1 cellular context compared by ENCODE assay signal in genomic region chr15:73737506-73737905, GRCh38.
TF ChIP-seq lines count a peak whose summit lies in the region.

No MANE protein-coding gene starts in this region.

TF ChIP-seq in SK-N-SH treated with all-trans-retinoic acid at 6 μM for 48 hours, 23 proteins besides CTCF, POLR2A, EP300 and RAD21 (continued from another document):
- TF ChIP-seq, protein P1, sequence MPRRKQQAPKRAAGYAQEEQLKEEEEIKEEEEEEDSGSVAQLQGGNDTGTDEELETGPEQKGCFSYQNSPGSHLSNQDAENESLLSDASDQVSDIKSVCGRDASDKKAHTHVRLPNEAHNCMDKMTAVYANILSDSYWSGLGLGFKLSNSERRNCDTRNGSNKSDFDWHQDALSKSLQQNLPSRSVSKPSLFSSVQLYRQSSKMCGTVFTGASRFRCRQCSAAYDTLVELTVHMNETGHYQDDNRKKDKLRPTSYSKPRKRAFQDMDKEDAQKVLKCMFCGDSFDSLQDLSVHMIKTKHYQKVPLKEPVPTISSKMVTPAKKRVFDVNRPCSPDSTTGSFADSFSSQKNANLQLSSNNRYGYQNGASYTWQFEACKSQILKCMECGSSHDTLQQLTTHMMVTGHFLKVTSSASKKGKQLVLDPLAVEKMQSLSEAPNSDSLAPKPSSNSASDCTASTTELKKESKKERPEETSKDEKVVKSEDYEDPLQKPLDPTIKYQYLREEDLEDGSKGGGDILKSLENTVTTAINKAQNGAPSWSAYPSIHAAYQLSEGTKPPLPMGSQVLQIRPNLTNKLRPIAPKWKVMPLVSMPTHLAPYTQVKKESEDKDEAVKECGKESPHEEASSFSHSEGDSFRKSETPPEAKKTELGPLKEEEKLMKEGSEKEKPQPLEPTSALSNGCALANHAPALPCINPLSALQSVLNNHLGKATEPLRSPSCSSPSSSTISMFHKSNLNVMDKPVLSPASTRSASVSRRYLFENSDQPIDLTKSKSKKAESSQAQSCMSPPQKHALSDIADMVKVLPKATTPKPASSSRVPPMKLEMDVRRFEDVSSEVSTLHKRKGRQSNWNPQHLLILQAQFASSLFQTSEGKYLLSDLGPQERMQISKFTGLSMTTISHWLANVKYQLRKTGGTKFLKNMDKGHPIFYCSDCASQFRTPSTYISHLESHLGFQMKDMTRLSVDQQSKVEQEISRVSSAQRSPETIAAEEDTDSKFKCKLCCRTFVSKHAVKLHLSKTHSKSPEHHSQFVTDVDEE (CRISPR knock-in tag; IDR thresholded peaks at IDR 0.05): no peak
- TF ChIP-seq, protein P2, sequence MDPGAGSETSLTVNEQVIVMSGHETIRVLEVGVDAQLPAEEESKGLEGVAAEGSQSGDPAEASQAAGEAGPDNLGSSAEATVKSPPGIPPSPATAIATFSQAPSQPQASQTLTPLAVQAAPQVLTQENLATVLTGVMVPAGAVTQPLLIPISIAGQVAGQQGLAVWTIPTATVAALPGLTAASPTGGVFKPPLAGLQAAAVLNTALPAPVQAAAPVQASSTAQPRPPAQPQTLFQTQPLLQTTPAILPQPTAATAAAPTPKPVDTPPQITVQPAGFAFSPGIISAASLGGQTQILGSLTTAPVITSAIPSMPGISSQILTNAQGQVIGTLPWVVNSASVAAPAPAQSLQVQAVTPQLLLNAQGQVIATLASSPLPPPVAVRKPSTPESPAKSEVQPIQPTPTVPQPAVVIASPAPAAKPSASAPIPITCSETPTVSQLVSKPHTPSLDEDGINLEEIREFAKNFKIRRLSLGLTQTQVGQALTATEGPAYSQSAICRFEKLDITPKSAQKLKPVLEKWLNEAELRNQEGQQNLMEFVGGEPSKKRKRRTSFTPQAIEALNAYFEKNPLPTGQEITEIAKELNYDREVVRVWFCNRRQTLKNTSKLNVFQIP (CRISPR knock-in tag; IDR thresholded peaks at IDR 0.05; ENCODE audit: borderline replicate concordance, low read depth): no peak
- TF ChIP-seq ISL1 (CRISPR knock-in tag; IDR thresholded peaks at IDR 0.05) (no peak), ARNTL (CRISPR knock-in tag; IDR thresholded peaks at IDR 0.05; ENCODE audit: borderline replicate concordance, low read depth) (no peak), TCF4 (CRISPR knock-in tag; IDR thresholded peaks at IDR 0.05; ENCODE audit: borderline replicate concordance) (no peak), SNAI2 (CRISPR knock-in tag; IDR thresholded peaks at IDR 0.05) (no peak), RARB (CRISPR knock-in tag; IDR thresholded peaks at IDR 0.05) (no peak)
